9 cellular contexts compared by ENCODE assay signal in genomic region chr14:89911018-89911919, GRCh38. TPM values are rescaled to one million over a fixed set of nuclear protein-coding genes. Genes with fewer than 3 reads are reported as not detected.
DNase-seq lines count a peak whose midpoint lies in the region; ATAC-seq and TF ChIP-seq lines count a peak whose summit lies in the region.
"Had no signal": no experiment of that assay in that cellular context is flagged by ENCODE, and none has a peak within 500 bp of the region (broad histone marks: within the 10 kb centered on the region; RNA-seq: fewer than 3 reads in every experiment).

No MANE protein-coding gene starts in this region.

- DNase-seq in coronary artery (ENCODE audit: low spot score) (no peak), NCI-H524 treated with DMSO at 0.1 percent for 48 hours (lab: John Stamatoyannopoulos, UW) (no peak)
- DNase-seq in activated CD4-positive, alpha-beta T cell treated with anti-CD3 and anti-CD28 coated beads for 4 hours = no peak
- DNase-seq: activated gamma-delta T cell had no signal

- ATAC-seq in HG02623 (IDR thresholded peaks at IDR 0.05; ENCODE audit: unreplicated experiment) (no peak), GM21526 (IDR thresholded peaks at IDR 0.05; ENCODE audit: low FRiP score, unreplicated experiment) (no peak)

- H3K9me3 ChIP-seq in HUES48 (ENCODE audit: control insufficient read depth, insufficient read depth, low read length) (no peaks in the 10 kb centered on the region), mesodermal cell (ENCODE audit: control insufficient read depth, low read length) (no peaks in the 10 kb centered on the region)

- 25 to 35% methylated on average over 5 to 10 of the region's 11 CpGs for WGBS in mesodermal cell (ENCODE audit: insufficient coverage in 2 of 2), 2 experiments

- H3K9ac ChIP-seq in HUES48 (ENCODE audit: low read depth, low read length) = no peak overlapping the region; the same call in 1 of the 2 replicates

- no peaks in the 10 kb centered on the region for H3K27me3 ChIP-seq in HUES48 (ENCODE audit: control insufficient read depth, insufficient read depth, low read length)

- H3K36me3 ChIP-seq in HUES48 (ENCODE audit: control insufficient read depth, insufficient read depth, low read length) (no peaks in the 10 kb centered on the region), mesodermal cell (ENCODE audit: control insufficient read depth, insufficient read depth, low read length) (no peaks in the 10 kb centered on the region)

- peaks cover 38% of the 10 kb centered on the region for H3K4me1 ChIP-seq in HUES48 (ENCODE audit: control insufficient read depth, insufficient read depth, low read length)
- H3K4me1 ChIP-seq in mesodermal cell (ENCODE audit: control insufficient read depth, insufficient read depth, low read length, poor library complexity, severe bottlenecking) = peaks cover 8% of the 10 kb centered on the region

- peak overlapping the region; percentile 6 for H3K4me3 ChIP-seq in HUES48 (ENCODE audit: low read depth, low read length)
- H3K4me3 ChIP-seq in coronary artery = peak overlapping the region; percentile 29
- H3K4me3 ChIP-seq in mesodermal cell (ENCODE audit: extremely low read depth, insufficient read depth, low read length, poor library complexity, severe bottlenecking) = no peak overlapping the region

- H3K27ac ChIP-seq in 22Rv1 (peak overlapping the region; percentile 85), HUES48 (ENCODE audit: low read depth, low read length) (peak overlapping the region; percentile 84), coronary artery (peak overlapping the region in 1 of 2 donors; percentile 18), mesodermal cell (ENCODE audit: low read depth, low read length, severe bottlenecking) (peak overlapping the region; percentile 81)

- no peak for TF ChIP-seq CTCF in 22Rv1 (IDR thresholded peaks at IDR 0.05)
- no peak for TF ChIP-seq CTCF in coronary artery (IDR thresholded peaks at IDR 0.05)

RNA-seq across cellular contexts. Expression of gene EFCAB11, which starts 43.3 kb away (rescaled TPM):
- polyA plus RNA-seq in mesodermal cell (2013, experiment 1 of 2) = 15.8 TPM
- 24.9 TPM for polyA plus RNA-seq in mesodermal cell (2013, experiment 2 of 2)

RNA-seq across cellular contexts. Expression of gene TDP1, which starts 44.5 kb away (rescaled TPM):
- polyA plus RNA-seq in mesodermal cell (2013, experiment 1 of 2) = 34.2 TPM
- 28.4 TPM for polyA plus RNA-seq in mesodermal cell (2013, experiment 2 of 2)
